Comparison of ENCODE assay signal across 10 cellular contexts in the genomic region with DNA sequence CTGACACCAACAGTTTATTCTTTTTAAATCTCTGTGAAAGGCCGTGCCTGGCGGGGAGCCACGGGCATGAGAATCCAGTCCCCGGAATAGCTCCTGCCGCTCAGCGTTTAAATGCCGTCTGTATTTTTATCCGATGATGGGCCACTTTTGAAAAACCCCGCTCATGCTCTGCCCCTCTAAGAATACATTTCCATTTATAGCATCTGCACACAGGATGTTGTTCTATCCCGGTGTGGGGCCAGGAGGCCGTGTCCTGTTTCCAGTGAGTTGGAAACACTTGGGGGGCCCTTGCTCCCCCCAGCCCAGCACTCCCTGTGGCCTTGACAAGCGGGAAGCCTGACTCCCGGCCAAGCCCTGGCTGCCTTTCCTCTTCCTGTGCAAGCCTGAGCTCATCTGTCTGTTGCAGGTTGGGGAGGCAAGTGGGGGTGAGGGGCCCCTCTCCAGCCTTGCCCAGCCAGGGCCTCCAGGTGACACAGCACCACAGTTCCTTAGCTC. TPM values are rescaled to one million over a fixed set of nuclear protein-coding genes. Genes with fewer than 3 reads are reported as not detected.
DNase-seq lines count a peak whose midpoint lies in the region; ATAC-seq and TF ChIP-seq lines count a peak whose summit lies in the region.
"Had no signal": no experiment of that assay in that cellular context is flagged by ENCODE, and none has a peak within 500 bp of the region (broad histone marks: within the 10 kb centered on the region; RNA-seq: fewer than 3 reads in every experiment).

No MANE protein-coding gene starts in this region.

- peak; percentile 60 for DNase-seq in Daoy (ENCODE audit: low read depth)
- peak; percentile 77 for DNase-seq in cerebellar cortex (ENCODE audit: low spot score)
- peak in 33 of 51 donors; percentile 16 to 79 (median 53) for DNase-seq in hypothalamus (lab: John Stamatoyannopoulos, UW)
- DNase-seq in psoas muscle = peak; percentile 88 to 95
- DNase-seq in NCI-H774 (lab: John Stamatoyannopoulos, UW) = no peak
- DNase-seq in iPS-NIHi7 (ENCODE audit: extremely low spot score) = no peak
- DNase-seq: CD8-positive, alpha-beta memory T cell; kidney glomerular epithelial cell had no signal

- H3K36me3 ChIP-seq in psoas muscle (ENCODE audit: insufficient read depth in 1 of 2, low read depth in 1 of 2) = no peaks in the 10 kb centered on the region

- H3K9me3 ChIP-seq in psoas muscle = no peaks in the 10 kb centered on the region

- peak overlapping the region; percentile 11 for H3K4me3 ChIP-seq in psoas muscle

- 1 to 9% (median 5%) methylated on average over 13 of the region's 13 CpGs for WGBS in psoas muscle, 3 donors

- peak overlapping the region; percentile 95 for H3K27ac ChIP-seq in psoas muscle

- peaks cover 77% of the 10 kb centered on the region for H3K4me1 ChIP-seq in psoas muscle

- no peaks in the 10 kb centered on the region for H3K27me3 ChIP-seq in psoas muscle (ENCODE audit: insufficient read depth in 3 of 3, low read length in 2 of 3)

- intact Hi-C loops in psoas muscle (cut with DNase I) = no loop called here

- no peak for TF ChIP-seq CTCF in psoas muscle (IDR thresholded peaks at IDR 0.05)

- ATAC-seq in psoas muscle (peak; percentile 65 to 78 (median 70)), HG03442 (IDR thresholded peaks at IDR 0.05; ENCODE audit: unreplicated experiment) (no peak), GM19397 (IDR thresholded peaks at IDR 0.05; ENCODE audit: unreplicated experiment) (no peak)

RNA-seq across cellular contexts. Expression of a gene that starts 39.0 kb away (rescaled TPM):
- 77.2 and 77.4 TPM in 2 replicates for total RNA-seq in Daoy (2014; rRNA removed; shearing (Covaris generic))
- 10 to 100 TPM; 49.9 to 86.5 (median 53.7) TPM for total RNA-seq in psoas muscle
- polyA plus RNA-seq in psoas muscle = 100 to 1,000 TPM in 1 of 3 donors, 10 to 100 TPM in 2; 50.5 to 116 (median 60.1) TPM

Comparison
In these comparisons a context has a peak if more than half of its experiments do, and no peak if none do; other contexts are left out.
1. DNase-seq: peak in Daoy (single experiment), cerebellar cortex (single experiment), hypothalamus (33 of 51) and psoas muscle (2 of 2); none in NCI-H774 (single experiment) and iPS-NIHi7 (single experiment).
2. ATAC-seq: peak in psoas muscle (4 of 4); none in HG03442 (single experiment) and GM19397 (single experiment).